1 cellular context compared by ENCODE assay signal in genomic region chr6:34526992-34527728, GRCh38.
TF ChIP-seq lines count a peak whose summit lies in the region.

No MANE protein-coding gene starts in this region.

TF ChIP-seq in HepG2, 621 proteins besides CTCF, POLR2A, EP300 and RAD21 (continued from another document and continues in another):
- TF ChIP-seq NFATC3 (CRISPR knock-in tag; IDR thresholded peaks at IDR 0.05) (no peak), ZFX (CRISPR knock-in tag; IDR thresholded peaks at IDR 0.05; ENCODE audit: low read depth) (no peak; the same call in 1 of the 2 replicates), ELK4 (CRISPR knock-in tag; IDR thresholded peaks at IDR 0.05; ENCODE audit: borderline replicate concordance) (no peak), PRMT3 (CRISPR knock-in tag; IDR thresholded peaks at IDR 0.05; ENCODE audit: borderline replicate concordance, low read depth) (no peak), CERS6 (CRISPR knock-in tag; IDR thresholded peaks at IDR 0.05) (no peak), ZNF501 (CRISPR knock-in tag; IDR thresholded peaks at IDR 0.05) (peak; percentile 58; the same call in 1 of the 2 replicates), DNMT3B (CRISPR knock-in tag; conservative IDR thresholded peaks at IDR 0.05) (no peak), PHF8 (CRISPR knock-in tag; IDR thresholded peaks at IDR 0.05) (peak; percentile 26; the same call in 1 of the 2 replicates), FUBP1 (CRISPR knock-in tag; IDR thresholded peaks at IDR 0.05; ENCODE audit: borderline replicate concordance) (no peak), SNAPC5 (CRISPR knock-in tag; IDR thresholded peaks at IDR 0.05; ENCODE audit: borderline replicate concordance) (no peak), ZNF276 (CRISPR knock-in tag; IDR thresholded peaks at IDR 0.05; ENCODE audit: low read depth) (no peak), REPIN1 (CRISPR knock-in tag; IDR thresholded peaks at IDR 0.05; ENCODE audit: borderline replicate concordance, low read depth) (no peak), ZNF687 (CRISPR knock-in tag; IDR thresholded peaks at IDR 0.05) (peak; percentile 85), MEIS1 (CRISPR knock-in tag; IDR thresholded peaks at IDR 0.05; ENCODE audit: borderline replicate concordance) (no peak; the same call in 1 of the 2 replicates), JUN (CRISPR knock-in tag; IDR thresholded peaks at IDR 0.05) (0 out of 2 replicates have a peak, but pooled peaks have one; percentile 23), ETV6 (CRISPR knock-in tag; conservative IDR thresholded peaks at IDR 0.05) (no peak; the same call in 1 of the 2 replicates), ZNF121 (CRISPR knock-in tag; IDR thresholded peaks at IDR 0.05) (no peak), MIER2 (CRISPR knock-in tag; IDR thresholded peaks at IDR 0.05) (no peak), ZBTB44 (CRISPR knock-in tag; IDR thresholded peaks at IDR 0.05) (no peak), HBP1 (CRISPR knock-in tag; IDR thresholded peaks at IDR 0.05; ENCODE audit: low read depth) (no peak), FOXK2 (IDR thresholded peaks at IDR 0.05) (no peak), BATF2 (CRISPR knock-in tag; IDR thresholded peaks at IDR 0.05) (no peak), ZNF326 (CRISPR knock-in tag; IDR thresholded peaks at IDR 0.05; ENCODE audit: borderline replicate concordance) (no peak), TRIM24 (CRISPR knock-in tag; IDR thresholded peaks at IDR 0.05) (no peak), HNF4G (IDR thresholded peaks at IDR 0.05; ENCODE audit: borderline replicate concordance, low read depth, low read length) (no peak), HNF4G (CRISPR knock-in tag; IDR thresholded peaks at IDR 0.05; ENCODE audit: borderline replicate concordance, low read depth) (no peak), ZMYM2 (CRISPR knock-in tag; IDR thresholded peaks at IDR 0.05) (0 out of 2 replicates have a peak, but pooled peaks have one; percentile 39), KAT7 (CRISPR knock-in tag; IDR thresholded peaks at IDR 0.05; ENCODE audit: borderline replicate concordance) (0 out of 2 replicates have a peak, but pooled peaks have one; percentile 35), E2F1 (CRISPR knock-in tag; IDR thresholded peaks at IDR 0.05) (no peak; the same call in 1 of the 2 replicates), SNAPC2 (CRISPR knock-in tag; IDR thresholded peaks at IDR 0.05) (no peak), ARID4A (CRISPR knock-in tag; IDR thresholded peaks at IDR 0.05; ENCODE audit: borderline replicate concordance) (peak; percentile 56; the same call in 1 of the 2 replicates), KLF6 (CRISPR knock-in tag; IDR thresholded peaks at IDR 0.05) (0 out of 2 replicates have a peak, but pooled peaks have one; percentile 65), CHD2 (IDR thresholded peaks at IDR 0.05; ENCODE audit: low read depth, low read length) (no peak), THAP11 (CRISPR knock-in tag; IDR thresholded peaks at IDR 0.05) (peak; percentile 56), ZBTB7A (CRISPR knock-in tag; IDR thresholded peaks at IDR 0.05) (no peak)
